In genomic region chr7:120732256-120732655, GRCh38 we compare ENCODE assay signal across 27 cellular contexts.
"Had no signal": no experiment of that assay in that cellular context is flagged by ENCODE, and none has a peak within 500 bp of the region (broad histone marks: within the 10 kb centered on the region; RNA-seq: fewer than 3 reads in every experiment).

No MANE protein-coding gene starts in this region.

- DNase-seq: activated CD4-positive, alpha-beta T cell treated with anti-CD3 and anti-CD28 coated beads for 4 hours; activated CD4-positive, alpha-beta T cell treated with anti-CD3 and anti-CD28 coated beads, Interleukin-2, amount 50 U/mL, for 4 hours; activated effector memory CD4-positive, alpha-beta T cell treated with Interleukin-2 at 50 U/mL for 16 hours; activated naive CD4-positive, alpha-beta T cell treated with Interleukin-2 at 50 U/mL for 16 hours; activated T-cell treated with anti-CD3 and anti-CD28 coated beads for 4 hours; aorta; body of pancreas; cerebellar nuclear complex; endodermal cell; head of caudate nucleus; hypothalamus; immature natural killer cell; naive thymus-derived CD4-positive, alpha-beta T cell; nucleus accumbens; right cardiac atrium; spleen; stimulated activated CD4-positive, alpha-beta T cell treated with anti-CD3 and anti-CD28 coated beads, Interleukin-2, amount 100 ng/mL, for 48 hours; stimulated activated naive CD4-positive, alpha-beta T cell treated with Interleukin-2 at 50 U/mL for 16 hours; T-helper 9 cell had no signal

- H3K4me1 ChIP-seq: body of pancreas, gastroesophageal sphincter, parathyroid adenoma, spleen had no signal

- H3K4me3 Mint-ChIP-seq: activated naive CD8-positive, alpha-beta T cell; endodermal cell; immature natural killer cell; mesothelial cell of epicardium; naive thymus-derived CD4-positive, alpha-beta T cell; neural crest cell had no signal

- H3K79me2 ChIP-seq: parathyroid adenoma had no signal

- H3K4me3 ChIP-seq: body of pancreas, gastroesophageal sphincter, spleen, tibial nerve had no signal

- H3K9me3 Mint-ChIP-seq: endodermal cell had no signal

- H3K36me3 ChIP-seq: gastroesophageal sphincter, spleen, tibial nerve had no signal

- H3K27ac Mint-ChIP-seq: activated naive CD8-positive, alpha-beta T cell; endodermal cell; immature natural killer cell; mesothelial cell of epicardium; naive thymus-derived CD4-positive, alpha-beta T cell had no signal

- H3K4me1 Mint-ChIP-seq: immature natural killer cell; naive thymus-derived CD4-positive, alpha-beta T cell; neural crest cell had no signal

- H3K27me3 ChIP-seq: body of pancreas, gastroesophageal sphincter, spleen, tibial nerve had no signal

- H3K9me3 ChIP-seq: body of pancreas, gastroesophageal sphincter, spleen, tibial nerve had no signal

- H2AFZ ChIP-seq: parathyroid adenoma had no signal

- H3K36me3 Mint-ChIP-seq: activated naive CD8-positive, alpha-beta T cell; immature natural killer cell; mesothelial cell of epicardium; naive thymus-derived CD4-positive, alpha-beta T cell had no signal

- H3K27ac ChIP-seq: body of pancreas, gastroesophageal sphincter, parathyroid adenoma, spleen, tibial nerve, VCaP had no signal

- ATAC-seq: body of pancreas; esophagus mucosa; gastroesophageal sphincter; naive thymus-derived CD4-positive, alpha-beta T cell; right cardiac atrium had no signal
